ENCODE assay signal across 8 cellular contexts in genomic region chr12:116276433-116277216, GRCh38.
DNase-seq lines count a peak whose midpoint lies in the region; ATAC-seq and TF ChIP-seq lines count a peak whose summit lies in the region.

No MANE protein-coding gene starts in this region.

- CTCF ChIA-PET in AG04449 (lab: Yijun Ruan, JAX): interaction anchor here (0.9 to 1.8 kb wide), 5 partner anchors 134 to 333 kb away, joined by 3 to 10 read pairs (median 4); no protein-coding TSS in a partner anchor

- peak; percentile 17 for TF ChIP-seq CTCF in AG04449 (IDR thresholded peaks at IDR 0.05; ENCODE audit: insufficient read depth, low read length, missing control alignments)

- no peaks in the 10 kb centered on the region for H3K9me3 Mint-ChIP-seq in effector memory CD8-positive, alpha-beta T cell

- POLR2A ChIA-PET in AG04449 (lab: Yijun Ruan, JAX): interaction anchor here (0.6 to 1.0 kb wide), 3 partner anchors 18 to 157 kb away, joined by 3 to 4 read pairs (median 3); no protein-coding TSS in a partner anchor

- peaks cover 15 to 24% of the 10 kb centered on the region in 2 donors for H3K4me1 Mint-ChIP-seq in effector memory CD8-positive, alpha-beta T cell (ENCODE audit: low read depth in 2 of 2)

- ATAC-seq in GM18868 (IDR thresholded peaks at IDR 0.05; ENCODE audit: unreplicated experiment) (peak; percentile 34), HG03196 (IDR thresholded peaks at IDR 0.05; ENCODE audit: unreplicated experiment) (peak; percentile 41)
- peak; percentile 57 for ATAC-seq in effector memory CD8-positive, alpha-beta T cell (replicated peaks)

- H3K4me3 Mint-ChIP-seq in effector memory CD8-positive, alpha-beta T cell: peak overlapping the region; percentile 87 to 94

- peaks cover 20% of the 10 kb centered on the region for H3K36me3 Mint-ChIP-seq in effector memory CD8-positive, alpha-beta T cell (ENCODE audit: insufficient read depth)

- H3K27me3 Mint-ChIP-seq in effector memory CD8-positive, alpha-beta T cell: no peaks in the 10 kb centered on the region

- peak overlapping the region; percentile 91 to 96 for H3K27ac Mint-ChIP-seq in effector memory CD8-positive, alpha-beta T cell

- DNase-seq in AG04449 (ENCODE audit: low read depth, low spot score) (no peak), NCI-H526 (lab: John Stamatoyannopoulos, UW) (peak; percentile 47 to 86), medulla oblongata (ENCODE audit: extremely low spot score) (peak; percentile 83)
- peak; percentile 19 to 23 (median 20) for DNase-seq in activated CD8-positive, alpha-beta memory T cell treated with anti-CD3 and anti-CD28 coated beads for 48 hours (ENCODE audit: low read depth in 2 of 3, low spot score in 2 of 3)
- DNase-seq in effector memory CD8-positive, alpha-beta T cell: peak; percentile 64 to 66 (median 65)
- peak; percentile 36 for DNase-seq in stimulated activated CD8-positive, alpha-beta memory T cell treated with anti-CD3 and anti-CD28 coated beads, Interleukin-12 subunit alpha, Interleukin-12 subunit beta, amount 100 ng/mL, for 4 hours (ENCODE audit: low read depth)

- peak overlapping the region; percentile 86 for H3K4me3 ChIP-seq in AG04449 (ENCODE audit: low read depth, low read length)
